23 cellular contexts compared by ENCODE assay signal in the genomic region with DNA sequence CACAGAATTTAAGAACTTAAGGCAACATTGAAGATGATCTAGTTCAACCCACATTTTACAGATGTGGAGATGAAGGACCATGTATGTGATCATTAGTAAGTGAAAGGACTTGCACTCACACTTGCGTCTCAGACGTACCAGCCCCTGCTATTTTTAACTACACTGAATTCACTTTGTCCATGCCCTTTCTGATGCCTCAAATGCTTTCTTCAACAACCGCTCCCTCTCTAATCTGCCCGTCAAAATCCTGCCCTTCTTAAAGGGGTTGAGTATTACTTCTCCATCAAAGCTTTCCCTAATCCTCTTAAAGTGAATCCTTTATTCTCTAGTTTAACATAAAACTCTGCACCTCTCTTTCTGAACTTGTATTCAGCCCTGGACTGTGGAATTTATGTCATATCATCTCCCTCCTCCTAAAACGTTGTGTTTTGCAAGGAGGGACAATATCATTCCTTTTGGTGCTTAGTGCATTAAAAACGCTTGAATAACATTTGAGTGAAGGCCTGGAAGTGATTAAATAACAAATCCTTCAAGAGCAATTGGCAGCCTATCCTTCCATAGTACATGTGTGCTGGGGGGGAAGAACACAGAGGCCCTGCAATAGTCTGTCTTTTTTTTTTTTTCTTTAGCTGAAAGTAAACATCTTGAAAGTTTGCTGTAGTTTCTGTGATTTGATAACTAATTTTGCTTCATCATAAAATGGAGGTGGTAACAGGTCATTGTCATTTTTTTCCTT.
DNase-seq lines count a peak whose midpoint lies in the region; ATAC-seq, FAIRE-seq and TF ChIP-seq lines count a peak whose summit lies in the region.
"Had no signal": no experiment of that assay in that cellular context is flagged by ENCODE, and none has a peak within 500 bp of the region (broad histone marks: within the 10 kb centered on the region; RNA-seq: fewer than 3 reads in every experiment).

No MANE protein-coding gene starts in this region.

- ATAC-seq in GM21717 (IDR thresholded peaks at IDR 0.05; ENCODE audit: unreplicated experiment) (no peak), GM21576 (IDR thresholded peaks at IDR 0.05; ENCODE audit: unreplicated experiment) (no peak)
- ATAC-seq: HCT116 had no signal

- H4K20me1 ChIP-seq in neural progenitor cell (ENCODE audit: low read depth) = peaks cover 2% of the 10 kb centered on the region

- H3K36me3 ChIP-seq in neural progenitor cell = no peaks in the 10 kb centered on the region
- H3K36me3 ChIP-seq: Peyer's patch had no signal

- no peak overlapping the region for H3K4me3 Mint-ChIP-seq in neural progenitor cell
- H3K4me3 Mint-ChIP-seq: IgD-negative memory B cell had no signal

- H3F3A ChIP-seq in neural progenitor cell (ENCODE audit: low read depth) = no peaks in the 10 kb centered on the region

- no peaks in the 10 kb centered on the region for H3K79me2 ChIP-seq in neural progenitor cell (ENCODE audit: low read depth)

- peaks cover 7% of the 10 kb centered on the region for H3K9me3 Mint-ChIP-seq in neural progenitor cell

- H3K9me3 ChIP-seq in neural progenitor cell (ENCODE audit: low read depth) = no peaks in the 10 kb centered on the region

- H3K4me1 ChIP-seq in neural progenitor cell = peaks cover 13% of the 10 kb centered on the region
- H3K4me1 ChIP-seq: Peyer's patch had no signal

- FAIRE-seq in D721Med (lab: Jason Lieb, UNC) = peak; percentile 94
- FAIRE-seq: HTR-8/SVneo had no signal

- no peaks in the 10 kb centered on the region for H3K27me3 Mint-ChIP-seq in neural progenitor cell (ENCODE audit: insufficient read depth, low read depth)
- H3K27me3 Mint-ChIP-seq: IgD-negative memory B cell had no signal

- H3K27ac Mint-ChIP-seq in neural progenitor cell = peak overlapping the region; percentile 10
- H3K27ac Mint-ChIP-seq: IgD-negative memory B cell had no signal

- DNase-seq in D721Med (ENCODE audit: insufficient read length, low spot score) (peak; percentile 17), NCI-H524 treated with DMSO at 0.1 percent for 48 hours (lab: John Stamatoyannopoulos, UW) (peak; percentile 75), epidermal melanocyte (ENCODE audit: insufficient read length, low spot score) (peak; percentile 26), neural progenitor cell (ENCODE audit: low spot score) (peak; percentile 77), UCSD-AML1 (lab: John Stamatoyannopoulos, UW; ENCODE audit: unreplicated experiment) (no peak)
- DNase-seq in effector CD8-positive, alpha-beta T cell (lab: John Stamatoyannopoulos, UW) = no peak
- DNase-seq: ACHN, COR-L47, EL, Kasumi-1, NCI-H1105 treated with DMSO at 0.1 percent for 48 hours, NCI-H1694 treated with DMSO at 0.1 percent for 48 hours, NCI-H2107, NCI-H446, NCI-H774, Peyer's patch, SHP77 treated with DMSO at 0.1 percent for 48 hours had no signal

- H3K4me2 ChIP-seq in neural progenitor cell = peak overlapping the region; percentile 31

- TF ChIP-seq CTCF in D721Med (IDR thresholded peaks at IDR 0.05; ENCODE audit: insufficient read depth, missing control alignments) = no peak
- no peak for TF ChIP-seq CTCF in neural progenitor cell (IDR thresholded peaks at IDR 0.05)

- no peak overlapping the region for H3K9ac ChIP-seq in neural progenitor cell

- no peaks in the 10 kb centered on the region for H3K27me3 ChIP-seq in neural progenitor cell
- H3K27me3 ChIP-seq: Peyer's patch had no signal

- H3K4me3 ChIP-seq in neural progenitor cell = no peak overlapping the region
- H3K4me3 ChIP-seq: Peyer's patch had no signal

- no peak overlapping the region for H3K27ac ChIP-seq in neural progenitor cell
- H3K27ac ChIP-seq: HL-60, Peyer's patch had no signal

- H3K36me3 Mint-ChIP-seq in neural progenitor cell = no peaks in the 10 kb centered on the region
- H3K36me3 Mint-ChIP-seq: IgD-negative memory B cell had no signal

- peaks cover 40% of the 10 kb centered on the region for H3K4me1 Mint-ChIP-seq in neural progenitor cell
- H3K4me1 Mint-ChIP-seq: IgD-negative memory B cell had no signal

- H2AFZ ChIP-seq in neural progenitor cell (replicated peaks) = no peak overlapping the region

Comparison
In these comparisons a context has a peak if more than half of its experiments do, and no peak if none do; other contexts are left out.
1. DNase-seq: peak in D721Med (single experiment), NCI-H524 treated with DMSO at 0.1 percent for 48 hours (single experiment), epidermal melanocyte (single experiment) and neural progenitor cell (single experiment); none in UCSD-AML1 (single experiment) and effector CD8-positive, alpha-beta T cell (single experiment).